Comparison of ENCODE assay signal across 8 cellular contexts in genomic region chr2:170396799-170397459, GRCh38.
DNase-seq lines count a peak whose midpoint lies in the region; ATAC-seq and TF ChIP-seq lines count a peak whose summit lies in the region.

No MANE protein-coding gene starts in this region.

- no peaks in the 10 kb centered on the region for H3K4me1 ChIP-seq in KMS-11 (ENCODE audit: low read depth, poor library complexity, severe bottlenecking)
- H3K4me1 ChIP-seq in CD8-positive, alpha-beta memory T cell (ENCODE audit: insufficient read depth, low read length): no peaks in the 10 kb centered on the region

- no peak overlapping the region for H3K27ac Mint-ChIP-seq in CD8-positive, alpha-beta memory T cell

- H4K20me1 ChIP-seq in KMS-11 (ENCODE audit: insufficient read depth): no peaks in the 10 kb centered on the region

- no peaks in the 10 kb centered on the region for H3K36me3 Mint-ChIP-seq in CD8-positive, alpha-beta memory T cell

- H3K27ac ChIP-seq in KMS-11: no peak overlapping the region
- H3K27ac ChIP-seq in CD8-positive, alpha-beta memory T cell (ENCODE audit: low read depth, low read length): no peak overlapping the region

- DNase-seq in DMS114 treated with DMSO at 0.1 percent for 48 hours (lab: John Stamatoyannopoulos, UW; ENCODE audit: unreplicated experiment): peak; percentile 15
- DNase-seq in kidney tubule cell (ENCODE audit: low spot score): peak; percentile 37
- no peak for DNase-seq in cortex of kidney (lab: John Stamatoyannopoulos, UW)
- DNase-seq in activated CD4-positive, alpha-beta T cell treated with anti-CD3 and anti-CD28 coated beads for 48 hours: no peak
- no peak for DNase-seq in CD8-positive, alpha-beta memory T cell
- no peak for DNase-seq in stimulated activated CD4-positive, alpha-beta T cell treated with anti-CD3 and anti-CD28 coated beads, Interleukin-12 subunit alpha, Interleukin-12 subunit beta, amount 100 ng/mL, for 4 hours

- no peaks in the 10 kb centered on the region for H3K4me1 Mint-ChIP-seq in CD8-positive, alpha-beta memory T cell

- no peaks in the 10 kb centered on the region for H3K79me2 ChIP-seq in KMS-11 (ENCODE audit: insufficient read depth, low read depth)

- peak; percentile 30 for TF ChIP-seq CTCF in KMS-11 (conservative IDR thresholded peaks at IDR 0.05; ENCODE audit: low read depth, low read length)

- no peaks in the 10 kb centered on the region for H3K9me3 ChIP-seq in CD8-positive, alpha-beta memory T cell (ENCODE audit: low read length)

- CTCF ChIA-PET in CD8-positive, alpha-beta memory T cell (lab: Charles Lee): interaction anchor here (1.3 to 1.8 kb wide), 2 partner anchors 12 to 416 kb away, joined by 6 to 7 read pairs; no protein-coding TSS in a partner anchor

- H3K36me3 ChIP-seq in KMS-11 (ENCODE audit: insufficient read depth): no peaks in the 10 kb centered on the region
- no peaks in the 10 kb centered on the region for H3K36me3 ChIP-seq in CD8-positive, alpha-beta memory T cell (ENCODE audit: insufficient read depth, low read length)

- POLR2A ChIA-PET in CD8-positive, alpha-beta memory T cell (lab: Charles Lee): no interaction called here

- no peak overlapping the region for H3K4me3 ChIP-seq in KMS-11 (IDR thresholded peaks at IDR 0.05; ENCODE audit: insufficient read depth, low read depth, low read length)
- no peak overlapping the region for H3K4me3 ChIP-seq in CD8-positive, alpha-beta memory T cell (ENCODE audit: low read length)

- no peaks in the 10 kb centered on the region for H3K27me3 ChIP-seq in KMS-11 (ENCODE audit: insufficient read depth, low read depth)
- H3K27me3 ChIP-seq in CD8-positive, alpha-beta memory T cell (ENCODE audit: insufficient read depth, low read length, poor library complexity, severe bottlenecking): no peaks in the 10 kb centered on the region

- H3K9ac ChIP-seq in KMS-11: no peak overlapping the region

- no peaks in the 10 kb centered on the region for H3K9me3 Mint-ChIP-seq in CD8-positive, alpha-beta memory T cell

- no peak overlapping the region for H2AFZ ChIP-seq in KMS-11 (ENCODE audit: low read depth)

- ATAC-seq in SK-N-SH treated with all-trans-retinoic acid at 6 μM for 48 hours: peak; percentile 71

- H3K4me3 Mint-ChIP-seq in CD8-positive, alpha-beta memory T cell: no peak overlapping the region

- peaks cover 14 to 59% of the 10 kb centered on the region in 2 donors for H3K27me3 Mint-ChIP-seq in CD8-positive, alpha-beta memory T cell

- no peak overlapping the region for H3K4me2 ChIP-seq in KMS-11

TF ChIP-seq in SK-N-SH treated with all-trans-retinoic acid at 6 μM for 48 hours, 23 proteins besides CTCF, POLR2A, EP300 and RAD21:
- TF ChIP-seq OSR1 (CRISPR knock-in tag; IDR thresholded peaks at IDR 0.05) (no peak), SNAI2 (CRISPR knock-in tag; IDR thresholded peaks at IDR 0.05) (no peak), ESRRG (CRISPR knock-in tag; IDR thresholded peaks at IDR 0.05) (no peak), ZFP3 (CRISPR knock-in tag; IDR thresholded peaks at IDR 0.05) (no peak)
- TF ChIP-seq, protein P1, sequence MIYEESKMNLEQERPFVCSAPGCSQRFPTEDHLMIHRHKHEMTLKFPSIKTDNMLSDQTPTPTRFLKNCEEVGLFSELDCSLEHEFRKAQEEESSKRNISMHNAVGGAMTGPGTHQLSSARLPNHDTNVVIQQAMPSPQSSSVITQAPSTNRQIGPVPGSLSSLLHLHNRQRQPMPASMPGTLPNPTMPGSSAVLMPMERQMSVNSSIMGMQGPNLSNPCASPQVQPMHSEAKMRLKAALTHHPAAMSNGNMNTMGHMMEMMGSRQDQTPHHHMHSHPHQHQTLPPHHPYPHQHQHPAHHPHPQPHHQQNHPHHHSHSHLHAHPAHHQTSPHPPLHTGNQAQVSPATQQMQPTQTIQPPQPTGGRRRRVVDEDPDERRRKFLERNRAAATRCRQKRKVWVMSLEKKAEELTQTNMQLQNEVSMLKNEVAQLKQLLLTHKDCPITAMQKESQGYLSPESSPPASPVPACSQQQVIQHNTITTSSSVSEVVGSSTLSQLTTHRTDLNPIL (CRISPR knock-in tag; IDR thresholded peaks at IDR 0.05; ENCODE audit: low read depth): no peak
- TF ChIP-seq, protein P2, sequence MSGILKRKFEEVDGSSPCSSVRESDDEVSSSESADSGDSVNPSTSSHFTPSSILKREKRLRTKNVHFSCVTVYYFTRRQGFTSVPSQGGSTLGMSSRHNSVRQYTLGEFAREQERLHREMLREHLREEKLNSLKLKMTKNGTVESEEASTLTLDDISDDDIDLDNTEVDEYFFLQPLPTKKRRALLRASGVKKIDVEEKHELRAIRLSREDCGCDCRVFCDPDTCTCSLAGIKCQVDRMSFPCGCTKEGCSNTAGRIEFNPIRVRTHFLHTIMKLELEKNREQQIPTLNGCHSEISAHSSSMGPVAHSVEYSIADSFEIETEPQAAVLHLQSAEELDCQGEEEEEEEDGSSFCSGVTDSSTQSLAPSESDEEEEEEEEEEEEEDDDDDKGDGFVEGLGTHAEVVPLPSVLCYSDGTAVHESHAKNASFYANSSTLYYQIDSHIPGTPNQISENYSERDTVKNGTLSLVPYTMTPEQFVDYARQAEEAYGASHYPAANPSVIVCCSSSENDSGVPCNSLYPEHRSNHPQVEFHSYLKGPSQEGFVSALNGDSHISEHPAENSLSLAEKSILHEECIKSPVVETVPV (CRISPR knock-in tag; IDR thresholded peaks at IDR 0.05): no peak

Comparison
In these comparisons a context has a peak if more than half of its experiments do, and no peak if none do; other contexts are left out.
1. DNase-seq: peak in DMS114 treated with DMSO at 0.1 percent for 48 hours (single experiment) and kidney tubule cell (single experiment); none in cortex of kidney (single experiment), activated CD4-positive, alpha-beta T cell treated with anti-CD3 and anti-CD28 coated beads for 48 hours (single experiment), CD8-positive, alpha-beta memory T cell (0 of 5) and stimulated activated CD4-positive, alpha-beta T cell treated with anti-CD3 and anti-CD28 coated beads, Interleukin-12 subunit alpha, Interleukin-12 subunit beta, amount 100 ng/mL, for 4 hours (single experiment).